Comparison of ENCODE assay signal across 8 cellular contexts in genomic region chr12:62435337-62436163, GRCh38. TPM values are rescaled to one million over a fixed set of nuclear protein-coding genes. Genes with fewer than 3 reads are reported as not detected.
A peak's percentile ranks its signal among the peaks of the same experiment; 100 is the strongest.
DNase-seq lines count a peak whose midpoint lies in the region; ATAC-seq lines count a peak whose summit lies in the region.

No MANE protein-coding gene starts in this region.

- no peaks in the 10 kb centered on the region for H3K36me3 Mint-ChIP-seq in stimulated activated naive B cell treated with anti-CD40 and anti-IgM and Interleukin-4, amounts not matched to agents 10 μg/mL and 1 μg/mL and 100 μg/mL, for 72 hours

- H2BK120ac ChIP-seq in mesendoderm (ENCODE audit: low read depth, low read length), result no peak overlapping the region

- peaks cover 35 to 47% of the 10 kb centered on the region in 2 donors for H3K27me3 Mint-ChIP-seq in stimulated activated naive B cell treated with anti-CD40 and anti-IgM and Interleukin-4, amounts not matched to agents 10 μg/mL and 1 μg/mL and 100 μg/mL, for 72 hours

- no peak overlapping the region for H3K4ac ChIP-seq in mesendoderm (ENCODE audit: low read depth, low read length)

- H2BK5ac ChIP-seq in mesendoderm (ENCODE audit: low read length), result no peak overlapping the region

- H3K4me1 ChIP-seq in mesendoderm (ENCODE audit: control insufficient read depth, low read depth, low read length), result no peaks in the 10 kb centered on the region

- H3K4me3 ChIP-seq in mesendoderm (ENCODE audit: low read length), result no peak overlapping the region

- no peak overlapping the region for H4K8ac ChIP-seq in mesendoderm (ENCODE audit: low read depth, low read length)

- H3K9me3 Mint-ChIP-seq in stimulated activated naive B cell treated with anti-CD40 and anti-IgM and Interleukin-4, amounts not matched to agents 10 μg/mL and 1 μg/mL and 100 μg/mL, for 72 hours, result no peaks in the 10 kb centered on the region

- H3K36me3 ChIP-seq in mesendoderm (ENCODE audit: control insufficient read depth, insufficient read depth, low read length), result no peaks in the 10 kb centered on the region

- peak overlapping the region; percentile 65 for H3K27ac Mint-ChIP-seq in stimulated activated naive B cell treated with anti-CD40 and anti-IgM and Interleukin-4, amounts not matched to agents 10 μg/mL and 1 μg/mL and 100 μg/mL, for 72 hours

- peak; percentile 82 for ATAC-seq in HG02678 (IDR thresholded peaks at IDR 0.05; ENCODE audit: unreplicated experiment)
- ATAC-seq in stimulated activated naive B cell treated with anti-CD40 and anti-IgM and Interleukin-4, amounts not matched to agents 10 μg/mL and 1 μg/mL and 100 μg/mL, for 72 hours (replicated peaks), result peak; percentile 90 to 92

- no peak overlapping the region for H3K9ac ChIP-seq in mesendoderm (ENCODE audit: low read length)

- peaks cover 14 to 23% of the 10 kb centered on the region in 2 donors for H3K4me1 Mint-ChIP-seq in stimulated activated naive B cell treated with anti-CD40 and anti-IgM and Interleukin-4, amounts not matched to agents 10 μg/mL and 1 μg/mL and 100 μg/mL, for 72 hours

- DNase-seq in NCI-H1417 (lab: John Stamatoyannopoulos, UW) (peak in 2 of 3 experiments; percentile 60 to 68), NCI-H1417 treated with DMSO at 0.1 percent for 48 hours (lab: John Stamatoyannopoulos, UW) (no peak), NCI-H1694 treated with DMSO at 0.1 percent for 48 hours (lab: John Stamatoyannopoulos, UW) (peak; percentile 8), epidermal melanocyte (ENCODE audit: insufficient read length, low spot score) (peak; percentile 42), mesendoderm (peak; percentile 88)
- peak; percentile 7 to 21 for DNase-seq in activated CD4-positive, alpha-beta T cell treated with anti-CD3 and anti-CD28 coated beads, Interleukin-2, amount 50 U/mL, for 24 hours (ENCODE audit: low read depth in 1 of 2, low spot score in 1 of 2)
- DNase-seq in stimulated activated naive B cell treated with anti-CD40 and anti-IgM and Interleukin-4, amounts not matched to agents 10 μg/mL and 1 μg/mL and 100 μg/mL, for 72 hours, result peak; percentile 17

- H4K5ac ChIP-seq in mesendoderm (ENCODE audit: low read length), result no peak overlapping the region

- H3K23ac ChIP-seq in mesendoderm (ENCODE audit: low read length), result no peak overlapping the region

- no peak overlapping the region for H3K27ac ChIP-seq in mesendoderm (ENCODE audit: low read depth, low read length)

- H3K79me1 ChIP-seq in mesendoderm (ENCODE audit: low read length), result no peaks in the 10 kb centered on the region

- H3K27me3 ChIP-seq in mesendoderm (ENCODE audit: insufficient read depth, low read length, poor library complexity), result peaks cover 5% of the 10 kb centered on the region

- no CpG with 5 or more reads among the region's 28 CpGs for WGBS in mesendoderm (ENCODE audit: extremely low coverage, insufficient coverage, low lambda C conversion rate)

- H2AK5ac ChIP-seq in mesendoderm (ENCODE audit: low read length), result no peak overlapping the region

- peak overlapping the region; percentile 69 for H3K4me2 ChIP-seq in mesendoderm (ENCODE audit: low read length)

- peak overlapping the region; percentile 84 to 87 for H3K4me3 Mint-ChIP-seq in stimulated activated naive B cell treated with anti-CD40 and anti-IgM and Interleukin-4, amounts not matched to agents 10 μg/mL and 1 μg/mL and 100 μg/mL, for 72 hours

- H3K56ac ChIP-seq in mesendoderm (ENCODE audit: low read length), result peak overlapping the region; percentile 49

- H3K18ac ChIP-seq in mesendoderm (ENCODE audit: low read length), result no peak overlapping the region

- no peaks in the 10 kb centered on the region for H3K79me2 ChIP-seq in mesendoderm (ENCODE audit: control insufficient read depth, insufficient read depth, low read length)

- no peak overlapping the region for H2BK15ac ChIP-seq in mesendoderm (replicated peaks; ENCODE audit: low read depth)

RNA-seq across cellular contexts. Expression of gene MON2, which starts 31.1 kb away (rescaled TPM):
- polyA plus RNA-seq in mesendoderm (2013, experiment 1 of 2), result 6.7 TPM
- polyA plus RNA-seq in mesendoderm (2013, experiment 2 of 2), result 6.4 TPM
